21 cellular contexts compared by ENCODE assay signal in genomic region chr17:79619636-79620206, GRCh38. TPM values are rescaled to one million over a fixed set of nuclear protein-coding genes. Genes with fewer than 3 reads are reported as not detected.
DNase-seq lines count a peak whose midpoint lies in the region; ATAC-seq and TF ChIP-seq lines count a peak whose summit lies in the region.
"Had no signal": no experiment of that assay in that cellular context is flagged by ENCODE, and none has a peak within 500 bp of the region (broad histone marks: within the 10 kb centered on the region; RNA-seq: fewer than 3 reads in every experiment).

No MANE protein-coding gene starts in this region.

- WGBS in endodermal cell (ENCODE audit: insufficient coverage in 1 of 2, insufficient read length in 1 of 2), 2 experiments: 92 to 95% methylated on average over 8 to 20 of the region's 21 CpGs
- WGBS in trophoblast cell (ENCODE audit: extremely low coverage, insufficient coverage, insufficient read length): no CpG with 5 or more reads among the region's 21 CpGs

- no peaks in the 10 kb centered on the region for H3K79me2 ChIP-seq in trophoblast cell (ENCODE audit: control insufficient read depth, insufficient read depth, low read length, poor library complexity)

- no peak overlapping the region for H4K8ac ChIP-seq in trophoblast cell (ENCODE audit: low read depth, low read length)

- no peak overlapping the region for H4K91ac ChIP-seq in trophoblast cell (ENCODE audit: low read depth, low read length)

- H2AK5ac ChIP-seq in trophoblast cell (ENCODE audit: low read length): no peak overlapping the region

- H3K18ac ChIP-seq in trophoblast cell (ENCODE audit: low read length): no peak overlapping the region

- no peak overlapping the region for H2BK5ac ChIP-seq in trophoblast cell (ENCODE audit: low read depth, low read length, poor library complexity)

- no peak overlapping the region for H3K4me3 Mint-ChIP-seq in endodermal cell
- H3K4me3 Mint-ChIP-seq: activated T-cell treated with anti-CD3 and anti-CD28 coated beads, Interleukin-2, amount 50 U/mL, for 24 hours had no signal

- no peaks in the 10 kb centered on the region for H3K79me1 ChIP-seq in trophoblast cell (ENCODE audit: low read length)

- no peak overlapping the region for H2BK120ac ChIP-seq in trophoblast cell (ENCODE audit: insufficient read depth, low read length, poor library complexity)

- DNase-seq in 8988T: peak; percentile 5
- DNase-seq in H7: peak; percentile 46
- DNase-seq in endodermal cell: peak; percentile 44
- no peak for DNase-seq in trophoblast cell
- no peak for DNase-seq in NCI-H774 (lab: John Stamatoyannopoulos, UW)
- no peak for DNase-seq in germinal center (ENCODE audit: low spot score)
- no peak for DNase-seq in SKM-1 treated with dmso at 0.1 percent for 144 hours (lab: John Stamatoyannopoulos, UW; ENCODE audit: unreplicated experiment)
- DNase-seq: activated CD4-positive, alpha-beta T cell treated with anti-CD3 and anti-CD28 coated beads for 48 hours; activated T-cell treated with anti-CD3 and anti-CD28 coated beads, Interleukin-2, amount 50 U/mL, for 24 hours; AML-193; Calu3; HCEC 1CT; NCI-H146; SHP77 had no signal

- no peak overlapping the region for H3K4me2 ChIP-seq in trophoblast cell (ENCODE audit: low read length)

- no peaks in the 10 kb centered on the region for H3K4me1 Mint-ChIP-seq in endodermal cell

- no peak overlapping the region for H3K9ac ChIP-seq in endodermal cell (ENCODE audit: extremely low read depth, low read length, poor library complexity, severe bottlenecking)
- no peak overlapping the region for H3K9ac ChIP-seq in trophoblast cell (ENCODE audit: low read length)

- no peak overlapping the region for H2BK12ac ChIP-seq in trophoblast cell (ENCODE audit: low read length)

- no peak overlapping the region for H3K4me3 ChIP-seq in H7 (ENCODE audit: insufficient read depth, low read depth, low read length)
- no peak overlapping the region for H3K4me3 ChIP-seq in endodermal cell (ENCODE audit: low read length)
- peak overlapping the region; percentile 63 for H3K4me3 ChIP-seq in trophoblast cell (ENCODE audit: low read depth, low read length)
- H3K4me3 ChIP-seq: gastrocnemius medialis had no signal

- H3K27me3 ChIP-seq in H7 (ENCODE audit: control insufficient read depth, insufficient read depth, low read length) (no peaks in the 10 kb centered on the region), endodermal cell (ENCODE audit: control insufficient read depth, insufficient read depth, low read length, poor library complexity, severe bottlenecking) (peaks cover 22% of the 10 kb centered on the region), trophoblast cell (ENCODE audit: insufficient read depth, low read length) (no peaks in the 10 kb centered on the region)

- no peak overlapping the region for H3K4ac ChIP-seq in trophoblast cell (ENCODE audit: low read depth, low read length)

- no peaks in the 10 kb centered on the region for H3K9me3 ChIP-seq in endodermal cell (ENCODE audit: control insufficient read depth, low read length)
- peaks cover 12% of the 10 kb centered on the region for H3K9me3 ChIP-seq in trophoblast cell (ENCODE audit: insufficient read depth, low read depth, low read length)
- H3K9me3 ChIP-seq: gastrocnemius medialis had no signal

- H3K4me1 ChIP-seq in endodermal cell (ENCODE audit: control insufficient read depth, insufficient read depth, low read length) (no peaks in the 10 kb centered on the region), trophoblast cell (ENCODE audit: control insufficient read depth in 1 of 2, insufficient read depth in 2 of 2, low read length in 2 of 2) (no peaks in the 10 kb centered on the region)
- H3K4me1 ChIP-seq: gastrocnemius medialis had no signal

- H3K36me3 Mint-ChIP-seq in endodermal cell (ENCODE audit: low read depth): no peaks in the 10 kb centered on the region

- H3K27ac ChIP-seq in endodermal cell (ENCODE audit: low read depth, low read length): no peak overlapping the region
- H3K27ac ChIP-seq in trophoblast cell (ENCODE audit: low read depth, low read length): no peak overlapping the region
- H3K27ac ChIP-seq: epithelial cell of prostate, gastrocnemius medialis had no signal

- H3K14ac ChIP-seq in trophoblast cell (ENCODE audit: low read length): no peak overlapping the region

- no peak overlapping the region for H4K12ac ChIP-seq in trophoblast cell (ENCODE audit: low read depth, low read length)

- ATAC-seq in GM21717 (IDR thresholded peaks at IDR 0.05; ENCODE audit: unreplicated experiment): no peak
- ATAC-seq: gastrocnemius medialis had no signal

- no peak for TF ChIP-seq CTCF in endodermal cell (conservative IDR thresholded peaks at IDR 0.05)

- H3K9me3 Mint-ChIP-seq in endodermal cell: no peaks in the 10 kb centered on the region
- H3K9me3 Mint-ChIP-seq: nephron had no signal

- no peak overlapping the region for H2AFZ ChIP-seq in trophoblast cell (ENCODE audit: insufficient read depth, low read length, poor library complexity)

- H3K36me3 ChIP-seq in H7 (replicated peaks; ENCODE audit: control insufficient read depth, insufficient read depth, low read length) (no peaks in the 10 kb centered on the region), endodermal cell (ENCODE audit: control insufficient read depth, insufficient read depth, low read length) (no peaks in the 10 kb centered on the region), trophoblast cell (ENCODE audit: control insufficient read depth in 1 of 2, insufficient read depth in 2 of 2, low read length in 2 of 2) (no peaks in the 10 kb centered on the region)
- H3K36me3 ChIP-seq: gastrocnemius medialis had no signal

- no peak overlapping the region for H3K27ac Mint-ChIP-seq in endodermal cell
- H3K27ac Mint-ChIP-seq: activated T-cell treated with anti-CD3 and anti-CD28 coated beads, Interleukin-2, amount 50 U/mL, for 24 hours had no signal

- H3K27me3 Mint-ChIP-seq in endodermal cell (ENCODE audit: insufficient read depth): peaks cover 22% of the 10 kb centered on the region

- no peak overlapping the region for H3K23ac ChIP-seq in trophoblast cell (ENCODE audit: low read length)

RNA-seq across cellular contexts. Expression of gene RBFOX3, which starts 8.9 kb away (rescaled TPM):
- 3.5 and 13.4 TPM in 2 replicates for total RNA-seq in H7 (2014; rRNA removed; shearing (Covaris generic))
- total RNA-seq in endodermal cell: 1 to 10 TPM; 2.6 to 7.3 TPM
- polyA plus RNA-seq in endodermal cell (2013, experiment 1 of 2): 6.3 TPM
- polyA plus RNA-seq in endodermal cell (2013, experiment 2 of 2): 6.3 TPM
- 0.04 TPM in 1 of 2 replicates, not detected in the other for polyA plus RNA-seq in trophoblast cell (2013)
- total RNA-seq: Calu3; gastrocnemius medialis; lung microvascular endothelial cell; subcutaneous adipose tissue; T-helper 2 cell treated with Interferon-gamma antibody and Interleukin-4, amounts not matched to agents 100 ng/mL and 5 ng/mL, for 36 hours had no signal

Comparison
In these comparisons a context has a peak if more than half of its experiments do, and no peak if none do; other contexts are left out.
1. DNase-seq: peak in 8988T (single experiment), H7 (single experiment) and endodermal cell (single experiment); none in trophoblast cell (0 of 2), NCI-H774 (single experiment), germinal center (single experiment) and SKM-1 treated with dmso at 0.1 percent for 144 hours (single experiment).